ENCODE assay signal across 13 cellular contexts in the genomic region with DNA sequence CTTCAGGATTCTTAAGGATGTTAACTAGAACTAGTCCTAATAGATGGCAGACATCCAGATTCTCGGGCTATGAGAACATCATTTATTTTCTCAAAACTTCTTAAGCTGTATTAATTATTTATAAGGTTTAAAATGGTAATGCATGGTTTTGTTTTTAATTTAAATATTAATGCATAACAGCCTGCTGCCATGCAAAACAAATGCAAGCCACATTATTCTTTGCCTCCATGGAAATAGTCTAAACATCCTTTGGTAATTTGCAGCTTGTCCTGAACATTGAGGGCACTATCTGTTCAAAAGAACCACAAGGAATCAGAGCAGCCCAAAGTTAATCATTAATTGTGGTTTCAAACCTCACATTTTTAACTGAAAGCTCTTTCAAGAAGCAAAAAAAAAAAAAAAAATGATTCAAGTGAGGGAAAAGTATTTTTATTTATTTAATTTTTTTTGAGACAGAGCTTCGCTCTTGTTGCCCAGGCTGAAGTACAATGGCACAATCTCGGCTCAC.
DNase-seq lines count a peak whose midpoint lies in the region; ATAC-seq, FAIRE-seq and TF ChIP-seq lines count a peak whose summit lies in the region.
"Had no signal": no experiment of that assay in that cellular context is flagged by ENCODE, and none has a peak within 500 bp of the region (broad histone marks: within the 10 kb centered on the region; RNA-seq: fewer than 3 reads in every experiment).

No MANE protein-coding gene starts in this region.

- FAIRE-seq in HepG2 (lab: Jason Lieb, UNC): no peak

- WGBS in HepG2 (ENCODE audit: low lambda C conversion rate): 73% methylated on average over 3 of the region's 3 CpGs
- WGBS in aorta, 2 donors: 38 to 41% methylated on average over 3 of the region's 3 CpGs

- H3K4me1 Mint-ChIP-seq in MCF 10A (ENCODE audit: insufficient read depth, unreplicated experiment): no peaks in the 10 kb centered on the region
- H3K4me1 Mint-ChIP-seq in WTC11: peaks cover 38% of the 10 kb centered on the region
- H3K4me1 Mint-ChIP-seq in Caco-2 (ENCODE audit: low read depth, unreplicated experiment): peaks cover 7% of the 10 kb centered on the region

- H4K20me1 ChIP-seq in HepG2 (ENCODE audit: insufficient read depth, low read length): no peaks in the 10 kb centered on the region

- no peak for DNase-seq in breast epithelium (ENCODE audit: low spot score in 2 of 2)
- DNase-seq in MCF 10A (ENCODE audit: unreplicated experiment): no peak
- no peak for DNase-seq in coronary artery (ENCODE audit: low spot score)
- DNase-seq in HepG2 (ENCODE audit: low spot score): peak; percentile 70
- DNase-seq in aorta: no peak
- DNase-seq in WTC11 (ENCODE audit: low spot score): no peak
- DNase-seq in NOMO-1 (lab: John Stamatoyannopoulos, UW; ENCODE audit: unreplicated experiment in 2 of 2): no peak
- DNase-seq in Caco-2: no peak
- DNase-seq: NCI-H510A had no signal

- TF ChIP-seq EP300 in HepG2 (IDR thresholded peaks at IDR 0.05; ENCODE audit: low read depth in 2 of 2, low read length in 2 of 2) (no peak), HepG2 (CRISPR knock-in tag; IDR thresholded peaks at IDR 0.05; ENCODE audit: borderline replicate concordance) (no peak)

- H3K36me3 ChIP-seq in breast epithelium (no peaks in the 10 kb centered on the region), HepG2 (replicated peaks in 1 of 2; ENCODE audit: control insufficient read depth in 1 of 2, insufficient read depth in 2 of 2, low read length in 2 of 2) (peaks cover 1 to 20% of the 10 kb centered on the region in 2 experiments; a peak in 3 of 5 replicates), aorta (ENCODE audit: control insufficient read depth in 1 of 2, insufficient read depth in 2 of 2, low read length in 1 of 2) (no peaks in the 10 kb centered on the region), Caco-2 (ENCODE audit: control insufficient read depth, insufficient read depth, low read length) (no peaks in the 10 kb centered on the region)

- in situ Hi-C loops in HepG2 (cut with HindIII; ENCODE audit: extremely low pct_ligation_motif_present, low pct_unique_long_range_greater_than_20kb): loop anchor here (25.0 kb wide), 1 partner anchor 400 kb away; no protein-coding TSS in a partner anchor

- H3K9me3 Mint-ChIP-seq in MCF 10A (ENCODE audit: unreplicated experiment): no peaks in the 10 kb centered on the region
- H3K9me3 Mint-ChIP-seq in WTC11: peaks cover 4% of the 10 kb centered on the region
- H3K9me3 Mint-ChIP-seq in Caco-2 (ENCODE audit: unreplicated experiment): no peaks in the 10 kb centered on the region
- H3K9me3 Mint-ChIP-seq: HFFc6, neural crest cell had no signal

- H3K4me3 ChIP-seq in breast epithelium (no peak overlapping the region), coronary artery (no peak overlapping the region), HepG2 (replicated peaks in 1 of 3; ENCODE audit: insufficient read depth in 1 of 3, low read depth in 2 of 3, low read length in 3 of 3) (no peak overlapping the region), aorta (ENCODE audit: low read length in 2 of 2) (no peak overlapping the region), Caco-2 (ENCODE audit: low read depth, low read length) (no peak overlapping the region)

- CTCF ChIA-PET in MCF 10A (lab: Yijun Ruan, JAX) (interaction anchor here (0.5 to 5.3 kb wide), 26 partner anchors 10 to 1845 kb away, joined by 3 to 70 read pairs (median 5); a partner anchor contains a TSS), HepG2 (lab: Yijun Ruan, JAX; ENCODE audit: low intra/inter-chr PET ratio, low total read pairs) (interaction anchor here (1.3 to 2.9 kb wide), 4 partner anchors 20 to 394 kb away, joined by 4 to 17 read pairs (median 9); no protein-coding TSS in a partner anchor), WTC11 (lab: Charles Lee) (interaction anchor here (0.5 to 2.7 kb wide), 17 partner anchors 10 to 411 kb away, joined by 3 to 20 read pairs (median 4); a partner anchor contains a TSS), Caco-2 (lab: Charles Lee) (no interaction called here)

- TF ChIP-seq RAD21 in HepG2 (CRISPR knock-in tag; IDR thresholded peaks at IDR 0.05): no peak

- H3K27me3 Mint-ChIP-seq in MCF 10A (ENCODE audit: insufficient read depth, unreplicated experiment) (no peaks in the 10 kb centered on the region), WTC11 (ENCODE audit: low read depth) (no peaks in the 10 kb centered on the region), Caco-2 (ENCODE audit: insufficient read depth, unreplicated experiment) (no peaks in the 10 kb centered on the region)

- H2AFZ ChIP-seq in HepG2 (ENCODE audit: low read length): no peak overlapping the region

- H3K9ac ChIP-seq in HepG2 (ENCODE audit: insufficient read depth, low read depth, low read length): no peak overlapping the region

- TF ChIP-seq POLR2A in breast epithelium (IDR thresholded peaks at IDR 0.05) (no peak), HepG2 (IDR thresholded peaks at IDR 0.05; ENCODE audit: insufficient read depth in 1 of 2, low read depth in 2 of 2, low read length in 2 of 2) (no peak)

- POLR2A ChIA-PET in MCF 10A (lab: Yijun Ruan, JAX) (interaction anchor here (0.6 to 1.7 kb wide), 2 partner anchors 39 to 94 kb away, joined by 3 to 5 read pairs; a partner anchor contains a TSS), HepG2 (lab: Yijun Ruan, JAX) (no interaction called here), WTC11 (lab: Charles Lee) (interaction anchor here (0.7 kb wide), 1 partner anchor 74 kb away, joined by 11 read pairs; no protein-coding TSS in a partner anchor), Caco-2 (lab: Charles Lee) (no interaction called here)

- no peaks in the 10 kb centered on the region for H3K79me2 ChIP-seq in HepG2 (ENCODE audit: insufficient read depth, low read length)

- intact Hi-C loops in breast epithelium (cut with DNase I; ENCODE audit: low total_unique reads): no loop called here
- intact Hi-C loops in MCF 10A (cut with micrococcal nuclease): loop anchor here (1.0 to 5.0 kb wide), 3 partner anchors 95 to 395 kb away; a partner anchor contains a TSS
- intact Hi-C loops in HepG2 (cut with micrococcal nuclease; ENCODE audit: unreplicated experiment): loop anchor here (1.0 to 5.0 kb wide), 4 partner anchors 20 to 395 kb away; no protein-coding TSS in a partner anchor
- intact Hi-C loops in aorta (cut with DNase I): loop anchor here (2.0 to 10.0 kb wide), 5 partner anchors 80 to 393 kb away; a partner anchor contains a TSS
- intact Hi-C loops in Caco-2 (cut with micrococcal nuclease; ENCODE audit: unreplicated experiment): loop anchor here (1.0 to 5.0 kb wide), 3 partner anchors 65 to 394 kb away; no protein-coding TSS in a partner anchor

- BruUV-seq in MCF 10A (replicated peaks; lab: Mats Ljungman, UMichigan): no TSS peak
- no TSS peak for BruUV-seq in HepG2 (replicated peaks; lab: Mats Ljungman, UMichigan)
- BruUV-seq in Caco-2 (replicated peaks; lab: Mats Ljungman, UMichigan): no TSS peak

- H3K4me3 Mint-ChIP-seq in MCF 10A (ENCODE audit: unreplicated experiment) (no peak overlapping the region), WTC11 (no peak overlapping the region), Caco-2 (ENCODE audit: unreplicated experiment) (no peak overlapping the region)
- H3K4me3 Mint-ChIP-seq: HFFc6, neural crest cell had no signal

- H3K27me3 ChIP-seq in breast epithelium (no peaks in the 10 kb centered on the region), HepG2 (ENCODE audit: control insufficient read depth in 1 of 2, insufficient read depth in 2 of 2, low read length in 2 of 2) (no peaks in the 10 kb centered on the region), aorta (ENCODE audit: control insufficient read depth in 1 of 2, insufficient read depth in 2 of 2, low read length in 1 of 2) (no peaks in the 10 kb centered on the region), Caco-2 (replicated peaks; ENCODE audit: control insufficient read depth, insufficient read depth, low read length) (no peaks in the 10 kb centered on the region)

- ATAC-seq in HepG2 (peak; percentile 73), aorta (ENCODE audit: low FRiP score) (peak; percentile 43), WTC11 (no peak)
- ATAC-seq: activated naive CD4-positive, alpha-beta T cell treated with anti-CD3 and anti-CD28 coated beads, Interleukin-2, amount 50 U/mL, for 72 hours had no signal

- peak overlapping the region; percentile 37 for H3K4me2 ChIP-seq in HepG2 (ENCODE audit: low read depth, low read length)

- no peaks in the 10 kb centered on the region for H3K9me3 ChIP-seq in breast epithelium
- H3K9me3 ChIP-seq in HepG2 (ENCODE audit: low read length): no peaks in the 10 kb centered on the region
- no peaks in the 10 kb centered on the region for H3K9me3 ChIP-seq in aorta (ENCODE audit: control insufficient read depth, low read length)
- no peaks in the 10 kb centered on the region for H3K9me3 ChIP-seq in Caco-2

- peak overlapping the region; percentile 29 to 36 for H3K27ac ChIP-seq in breast epithelium
- H3K27ac ChIP-seq in coronary artery: peak overlapping the region; percentile 49 to 83
- H3K27ac ChIP-seq in HepG2 (ENCODE audit: extremely low read length, insufficient read depth, low read length): peak overlapping the region; percentile 48
- H3K27ac ChIP-seq in aorta (ENCODE audit: low read depth in 1 of 2, low read length in 2 of 2): peak overlapping the region in 1 of 2 donors; percentile 84
- H3K27ac ChIP-seq: RWPE1 had no signal

- H3K27ac Mint-ChIP-seq in MCF 10A (ENCODE audit: low read depth, unreplicated experiment): no peak overlapping the region
- H3K27ac Mint-ChIP-seq in WTC11: no peak overlapping the region
- H3K27ac Mint-ChIP-seq in Caco-2 (ENCODE audit: unreplicated experiment): no peak overlapping the region
- H3K27ac Mint-ChIP-seq: activated naive CD4-positive, alpha-beta T cell treated with anti-CD3 and anti-CD28 coated beads, Interleukin-2, amount 50 U/mL, for 72 hours; HFFc6 had no signal

- peaks cover 17% of the 10 kb centered on the region for H3K36me3 Mint-ChIP-seq in MCF 10A (ENCODE audit: insufficient read depth, unreplicated experiment)
- peaks cover 10% of the 10 kb centered on the region for H3K36me3 Mint-ChIP-seq in WTC11
- H3K36me3 Mint-ChIP-seq in Caco-2 (ENCODE audit: insufficient read depth, unreplicated experiment): peaks cover 5% of the 10 kb centered on the region

- TF ChIP-seq CTCF in breast epithelium (IDR thresholded peaks at IDR 0.05) (no peak), MCF 10A (IDR thresholded peaks at IDR 0.05; ENCODE audit: unreplicated experiment) (no peak), coronary artery (IDR thresholded peaks at IDR 0.05) (no peak), HepG2 (CRISPR knock-in tag; IDR thresholded peaks at IDR 0.05) (no peak), WTC11 (IDR thresholded peaks at IDR 0.05) (no peak), Caco-2 (IDR thresholded peaks at IDR 0.05; ENCODE audit: insufficient read depth in 1 of 2, low read depth in 1 of 2, low read length in 1 of 2, severe bottlenecking in 1 of 2, unreplicated experiment in 1 of 2) (no peak)

- H3K4me1 ChIP-seq in breast epithelium (no peaks in the 10 kb centered on the region), HepG2 (ENCODE audit: insufficient read depth, low read length) (peaks cover 28% of the 10 kb centered on the region), aorta (ENCODE audit: control insufficient read depth in 1 of 2, insufficient read depth in 2 of 2, low read length in 2 of 2) (peaks cover 0 to 7% of the 10 kb centered on the region in 2 donors), Caco-2 (0 out of 2 replicates have a peak, but pooled peaks cover 4% of the 10 kb centered on the region)

TF ChIP-seq in HepG2, 621 proteins besides CTCF, POLR2A, EP300 and RAD21 (continues in another document):
- TF ChIP-seq ZNF549 (CRISPR knock-in tag; IDR thresholded peaks at IDR 0.05): no peak

Comparison
In these comparisons a context has a peak if more than half of its experiments do, and no peak if none do; other contexts are left out.
1. POLR2A ChIA-PET loops: an anchor here in MCF 10A (0.6 to 1.7 kb wide) and WTC11 (0.7 kb wide); none called in HepG2 and Caco-2.